ENCODE assay signal across 8 cellular contexts in the genomic region with DNA sequence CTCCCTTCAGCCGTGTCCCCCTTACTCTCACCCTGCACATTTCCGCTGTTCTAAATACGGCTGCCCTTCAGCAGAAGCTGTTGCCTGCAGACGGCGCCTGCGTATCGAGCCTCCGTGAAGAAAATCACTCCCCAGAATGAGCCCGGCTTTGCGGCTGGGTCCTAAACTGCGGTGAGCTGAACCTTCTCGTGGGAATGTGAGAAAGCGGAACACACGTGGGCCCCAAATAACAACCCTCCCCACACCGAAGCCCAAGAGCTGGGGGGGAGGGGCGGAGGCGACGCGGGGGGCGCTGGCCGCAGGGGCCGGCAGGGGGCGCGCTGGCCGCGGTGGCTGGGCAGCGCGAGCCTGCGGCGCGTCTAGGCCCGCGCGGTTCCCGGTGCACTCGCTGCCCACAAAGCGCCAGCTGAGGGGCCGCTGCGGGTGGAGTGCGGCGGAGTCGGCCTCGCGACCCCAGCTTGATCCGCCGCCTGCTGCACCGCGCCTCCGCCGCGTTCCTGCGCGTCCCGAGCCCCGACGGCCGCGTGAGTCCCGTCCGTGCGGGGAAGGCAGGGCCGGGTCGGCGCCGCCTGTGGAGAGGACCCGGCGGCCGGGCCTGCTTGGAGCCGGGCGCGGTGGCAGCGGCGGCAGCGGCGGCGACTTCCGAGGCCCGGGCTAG. TPM values are rescaled to one million over a fixed set of nuclear protein-coding genes. Genes with fewer than 3 reads are reported as not detected.
DNase-seq lines count a peak whose midpoint lies in the region; ATAC-seq and TF ChIP-seq lines count a peak whose summit lies in the region.

A gene with protein sequence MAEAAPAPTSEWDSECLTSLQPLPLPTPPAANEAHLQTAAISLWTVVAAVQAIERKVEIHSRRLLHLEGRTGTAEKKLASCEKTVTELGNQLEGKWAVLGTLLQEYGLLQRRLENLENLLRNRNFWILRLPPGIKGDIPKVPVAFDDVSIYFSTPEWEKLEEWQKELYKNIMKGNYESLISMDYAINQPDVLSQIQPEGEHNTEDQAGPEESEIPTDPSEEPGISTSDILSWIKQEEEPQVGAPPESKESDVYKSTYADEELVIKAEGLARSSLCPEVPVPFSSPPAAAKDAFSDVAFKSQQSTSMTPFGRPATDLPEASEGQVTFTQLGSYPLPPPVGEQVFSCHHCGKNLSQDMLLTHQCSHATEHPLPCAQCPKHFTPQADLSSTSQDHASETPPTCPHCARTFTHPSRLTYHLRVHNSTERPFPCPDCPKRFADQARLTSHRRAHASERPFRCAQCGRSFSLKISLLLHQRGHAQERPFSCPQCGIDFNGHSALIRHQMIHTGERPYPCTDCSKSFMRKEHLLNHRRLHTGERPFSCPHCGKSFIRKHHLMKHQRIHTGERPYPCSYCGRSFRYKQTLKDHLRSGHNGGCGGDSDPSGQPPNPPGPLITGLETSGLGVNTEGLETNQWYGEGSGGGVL (plus strand): TSS at position 382 of the 658 bp plus-strand sequence. CDS start 290 bp downstream, outside the sequence.

- DNase-seq in EL (peak; percentile 73), KG1 (lab: John Stamatoyannopoulos, UW) (peak; percentile 27), SHP77 (lab: John Stamatoyannopoulos, UW) (peak; percentile 62 to 68), fibroblast of villous mesenchyme (ENCODE audit: low read depth) (peak; percentile 74), neural crest cell (ENCODE audit: low read depth, low spot score) (peak; percentile 72)
- peak; percentile 92 for DNase-seq in activated effector memory CD4-positive, alpha-beta T cell treated with anti-CD3 and anti-CD28 coated beads, Interleukin-2, amount 50 U/mL, for 16 hours

- H3K4me3 ChIP-seq in fibroblast of villous mesenchyme (ENCODE audit: low read depth, low read length) = peak within 1 kb of the TSS; percentile 84

- H3K4me1 Mint-ChIP-seq in neural crest cell = peaks cover 28% of the 10 kb centered on the region

- peak; percentile 43 for TF ChIP-seq CTCF in fibroblast of villous mesenchyme (IDR thresholded peaks at IDR 0.05; ENCODE audit: insufficient read depth, low read depth, low read length)
- peak; percentile 88 for TF ChIP-seq CTCF in neural crest cell (conservative IDR thresholded peaks at IDR 0.05)
- no peak for TF ChIP-seq CTCF in subcutaneous adipose tissue (IDR thresholded peaks at IDR 0.05; ENCODE audit: low read depth)

- peak within 1 kb of the TSS; percentile 92 for H3K4me3 Mint-ChIP-seq in neural crest cell

- no peaks in the 10 kb centered on the region for H3K36me3 Mint-ChIP-seq in neural crest cell (ENCODE audit: low read depth)

- no peaks in the 10 kb centered on the region for H3K9me3 Mint-ChIP-seq in neural crest cell

- no peaks in the 10 kb centered on the region for H3K27me3 Mint-ChIP-seq in neural crest cell (ENCODE audit: low read depth)

- peak; percentile 81 for ATAC-seq in GM21723 (IDR thresholded peaks at IDR 0.05; ENCODE audit: unreplicated experiment)

- H3K27ac Mint-ChIP-seq in neural crest cell (ENCODE audit: unreplicated experiment) = peak within 1 kb of the TSS; percentile 96

RNA-seq across cellular contexts. Expression of the gene that starts here (rescaled TPM):
- total RNA-seq in fibroblast of villous mesenchyme = 16.1 and 18.6 TPM in 2 replicates
- total RNA-seq in neural crest cell = 19.6 and 20.2 TPM in 2 replicates
- 10 to 100 TPM in 3 of 4 donors, 1 to 10 TPM in 1; 9.5 to 15.8 (median 14.4) TPM for total RNA-seq in subcutaneous adipose tissue

Comparison
In these comparisons a context has a peak if more than half of its experiments do, and no peak if none do; other contexts are left out.
1. Peak in every context shown above with its lines: DNase-seq, ATAC-seq and H3K4me3 ChIP-seq.
2. DNase-seq: peak in every context shown above with its lines; median percentile 92 in activated effector memory CD4-positive, alpha-beta T cell treated with anti-CD3 and anti-CD28 coated beads, Interleukin-2, amount 50 U/mL, for 16 hours; 74 in fibroblast of villous mesenchyme; 73 in EL; 72 in neural crest cell; 65 in SHP77; 27 in KG1.